ENCODE assay signal across 9 cellular contexts in genomic region chr9:14768561-14769234, GRCh38. TPM values are rescaled to one million over a fixed set of nuclear protein-coding genes. Genes with fewer than 3 reads are reported as not detected.
DNase-seq lines count a peak whose midpoint lies in the region; ATAC-seq, FAIRE-seq and TF ChIP-seq lines count a peak whose summit lies in the region.
"Had no signal": no experiment of that assay in that cellular context is flagged by ENCODE, and none has a peak within 500 bp of the region (broad histone marks: within the 10 kb centered on the region; RNA-seq: fewer than 3 reads in every experiment).

No MANE protein-coding gene starts in this region.

- POLR2A ChIA-PET in HepG2 (lab: Yijun Ruan, JAX): no interaction called here

- H4K20me1 ChIP-seq in HepG2 (ENCODE audit: insufficient read depth, low read length): no peaks in the 10 kb centered on the region

- H3K4me1 ChIP-seq in HepG2 (ENCODE audit: insufficient read depth, low read length) (no peaks in the 10 kb centered on the region), aorta (ENCODE audit: control insufficient read depth in 1 of 2, insufficient read depth in 2 of 2, low read length in 2 of 2) (no peaks in the 10 kb centered on the region)

- peak; percentile 45 for ATAC-seq in HG02678 (IDR thresholded peaks at IDR 0.05; ENCODE audit: unreplicated experiment)
- no peak; the same call in none of the 3 replicates for ATAC-seq in HepG2
- ATAC-seq in aorta (ENCODE audit: low FRiP score): peak; percentile 60
- ATAC-seq in GM21515 (IDR thresholded peaks at IDR 0.05; ENCODE audit: unreplicated experiment): no peak
- no peak for ATAC-seq in GM18502 (IDR thresholded peaks at IDR 0.05; ENCODE audit: poor library complexity, unreplicated experiment)

- H3K9me3 ChIP-seq in HepG2 (ENCODE audit: low read length) (no peaks in the 10 kb centered on the region), aorta (ENCODE audit: control insufficient read depth, low read length) (no peaks in the 10 kb centered on the region)

- CTCF ChIA-PET in HepG2 (lab: Yijun Ruan, JAX; ENCODE audit: low intra/inter-chr PET ratio, low total read pairs): interaction anchor here (0.7 to 1.5 kb wide), 3 partner anchors 152 to 326 kb away, joined by 3 to 13 read pairs (median 3); no protein-coding TSS in a partner anchor

- no peak overlapping the region for H2AFZ ChIP-seq in HepG2 (ENCODE audit: low read length)

- H3K4me3 ChIP-seq in HepG2 (replicated peaks in 1 of 3; ENCODE audit: insufficient read depth in 1 of 3, low read depth in 2 of 3, low read length in 3 of 3) (no peak overlapping the region), aorta (ENCODE audit: low read length in 2 of 2) (no peak overlapping the region)
- H3K4me3 ChIP-seq: skin epidermis had no signal

- TF ChIP-seq EP300 in HepG2 (IDR thresholded peaks at IDR 0.05; ENCODE audit: low read depth in 2 of 2, low read length in 2 of 2) (no peak), HepG2 (CRISPR knock-in tag; IDR thresholded peaks at IDR 0.05; ENCODE audit: borderline replicate concordance) (no peak)

- H3K27me3 ChIP-seq in HepG2 (ENCODE audit: control insufficient read depth in 1 of 2, insufficient read depth in 2 of 2, low read length in 2 of 2) (no peaks in the 10 kb centered on the region), aorta (ENCODE audit: control insufficient read depth in 1 of 2, insufficient read depth in 2 of 2, low read length in 1 of 2) (no peaks in the 10 kb centered on the region)

- no peak overlapping the region for H3K4me2 ChIP-seq in HepG2 (ENCODE audit: low read depth, low read length)

- H3K9ac ChIP-seq in HepG2 (ENCODE audit: insufficient read depth, low read depth, low read length): no peak overlapping the region

- H3K79me2 ChIP-seq in HepG2 (ENCODE audit: insufficient read depth, low read length): no peaks in the 10 kb centered on the region

- BruUV-seq in HepG2 (replicated peaks; lab: Mats Ljungman, UMichigan): no TSS peak

- DNase-seq in DMS53 (lab: John Stamatoyannopoulos, UW) (peak; percentile 41), NCI-H774 (lab: John Stamatoyannopoulos, UW) (peak; percentile 50), cerebellum (ENCODE audit: low spot score) (peak; percentile 53), HepG2 (ENCODE audit: low spot score) (peak; percentile 34), aorta (no peak)

- FAIRE-seq in HepG2 (lab: Jason Lieb, UNC): peak; percentile 66

- no peak overlapping the region for H3K27ac ChIP-seq in HepG2 (ENCODE audit: extremely low read length, insufficient read depth, low read length)
- H3K27ac ChIP-seq in aorta (ENCODE audit: low read depth in 1 of 2, low read length in 2 of 2): no peak overlapping the region
- H3K27ac ChIP-seq: skin epidermis had no signal

- intact Hi-C loops in HepG2 (cut with micrococcal nuclease; ENCODE audit: unreplicated experiment): loop anchor here (1.0 kb wide), 2 partner anchors 152 to 303 kb away; no protein-coding TSS in a partner anchor
- intact Hi-C loops in aorta (cut with DNase I): loop anchor here in 1 of 2 donors (10.0 kb wide), 1 partner anchor 154 kb away; no protein-coding TSS in a partner anchor

- no peak for TF ChIP-seq POLR2A in HepG2 (IDR thresholded peaks at IDR 0.05; ENCODE audit: insufficient read depth in 1 of 2, low read depth in 2 of 2, low read length in 2 of 2)

- in situ Hi-C loops in HepG2 (cut with HindIII; ENCODE audit: extremely low pct_ligation_motif_present, low pct_unique_long_range_greater_than_20kb): loop anchor here (10.0 kb wide), 1 partner anchor 304 kb away; no protein-coding TSS in a partner anchor

- no peak for TF ChIP-seq RAD21 in HepG2 (CRISPR knock-in tag; IDR thresholded peaks at IDR 0.05)

- H3K36me3 ChIP-seq in HepG2 (replicated peaks in 1 of 2; ENCODE audit: control insufficient read depth in 1 of 2, insufficient read depth in 2 of 2, low read length in 2 of 2): peaks cover 2 to 51% of the 10 kb centered on the region in 2 experiments; a peak in 4 of 5 replicates
- peaks cover 0 to 2% of the 10 kb centered on the region in 2 donors for H3K36me3 ChIP-seq in aorta (ENCODE audit: control insufficient read depth in 1 of 2, insufficient read depth in 2 of 2, low read length in 1 of 2)

- peak; percentile 51 for TF ChIP-seq CTCF in HepG2 (CRISPR knock-in tag; IDR thresholded peaks at IDR 0.05)

- 41% methylated on average over 6 of the region's 6 CpGs for WGBS in HepG2 (ENCODE audit: low lambda C conversion rate)
- 18 to 19% methylated on average over 6 of the region's 6 CpGs for WGBS in aorta, 2 donors

TF ChIP-seq in HepG2, 621 proteins besides CTCF, POLR2A, EP300 and RAD21:
- TF ChIP-seq NFRKB (IDR thresholded peaks at IDR 0.05) (no peak), PAX8 (CRISPR knock-in tag; IDR thresholded peaks at IDR 0.05; ENCODE audit: borderline replicate concordance) (no peak), RBM22 (optimal IDR thresholded peaks at IDR 0.05; ENCODE audit: low read length) (peak; percentile 31), ZNF619 (CRISPR knock-in tag; IDR thresholded peaks at IDR 0.05) (no peak), STAG1 (CRISPR knock-in tag; IDR thresholded peaks at IDR 0.05) (peak; percentile 44), SMC3 (IDR thresholded peaks at IDR 0.05; ENCODE audit: low read length) (peak; percentile 41; the same call in 1 of the 2 replicates), RFXAP (CRISPR knock-in tag; IDR thresholded peaks at IDR 0.05; ENCODE audit: borderline replicate concordance) (no peak), KMT2B (CRISPR knock-in tag; IDR thresholded peaks at IDR 0.05) (no peak), ZNF616 (CRISPR knock-in tag; IDR thresholded peaks at IDR 0.05; ENCODE audit: low read depth) (no peak), ZFP41 (CRISPR knock-in tag; IDR thresholded peaks at IDR 0.05; ENCODE audit: borderline replicate concordance) (no peak), AGO2 (optimal IDR thresholded peaks at IDR 0.05; ENCODE audit: low read depth, low read length) (peak; percentile 57), CHD4 (IDR thresholded peaks at IDR 0.05; ENCODE audit: borderline replicate concordance, low read length) (no peak)

RNA-seq across cellular contexts. Expression of gene CER1, which starts 46.2 kb away (rescaled TPM):
- total RNA-seq in cerebellum (1.2 TPM), HepG2 (2016; rRNA removed; fragmentation: Illumina TruSeq; extraction: Trizol) (not detected in 2 replicates), aorta (under 1 TPM in 1 of 2 donors, not detected in 1; 0.29 TPM)
- total RNA-seq in HepG2 (2016; cell fraction: cytosol; rRNA removed; fragmentation: Illumina TruSeq; extraction: Trizol; ENCODE audit: low read depth): not detected in 2 replicates
- total RNA-seq in HepG2 (2016; cell fraction: insoluble cytoplasmic fraction; rRNA removed; fragmentation: Illumina TruSeq; extraction: Trizol): 0.11 TPM in 1 of 2 replicates, not detected in the other
- not detected in 2 replicates for total RNA-seq in HepG2 (2016; cell fraction: membrane; rRNA removed; fragmentation: Illumina TruSeq; extraction: Trizol)
- 0.31 TPM in 1 of 2 replicates, not detected in the other for total RNA-seq in HepG2 (2016; cell fraction: nucleus; rRNA removed; fragmentation: Illumina TruSeq; extraction: Trizol)
- polyA plus RNA-seq in HepG2 (2011; rRNA removed) (0.17 and 0.18 TPM in 2 replicates), aorta (not detected)
- polyA plus RNA-seq in HepG2 (2011; cell fraction: cytosol; rRNA removed): not detected in 2 replicates
- polyA plus RNA-seq in HepG2 (2011; cell fraction: nucleus; rRNA removed): 0.40 and 0.64 TPM in 2 replicates
- not detected in 2 replicates for polyA plus RNA-seq in HepG2 (2012)
- polyA plus RNA-seq in HepG2 (2016; cell fraction: cytosol; fragmentation: Illumina TruSeq; extraction: Trizol; ENCODE audit: low read depth): not detected in 2 replicates
- not detected in 2 replicates for polyA plus RNA-seq in HepG2 (2016; cell fraction: insoluble cytoplasmic fraction; fragmentation: Illumina TruSeq; extraction: Trizol; ENCODE audit: low read depth)
- not detected in 2 replicates for polyA plus RNA-seq in HepG2 (2016; cell fraction: membrane; fragmentation: Illumina TruSeq; extraction: Trizol; ENCODE audit: low read depth)
- polyA plus RNA-seq in HepG2 (2016; cell fraction: nucleus; fragmentation: Illumina TruSeq; extraction: Trizol; ENCODE audit: insufficient read depth, low read depth): not detected in 2 replicates
- polyA minus RNA-seq in HepG2 (2011; rRNA and poly(A)+ RNA removed; ENCODE audit: low replicate concordance): 1.3 TPM in 1 of 2 replicates, not detected in the other
- not detected in 2 replicates for polyA minus RNA-seq in HepG2 (2011; cell fraction: cytosol; rRNA and poly(A)+ RNA removed)
- 2.7 and 2.9 TPM in 2 replicates for polyA minus RNA-seq in HepG2 (2011; cell fraction: nucleus; rRNA and poly(A)+ RNA removed)

Comparison
In these comparisons a context has a peak if more than half of its experiments do, and no peak if none do; other contexts are left out.
1. DNase-seq: peak in DMS53 (single experiment), NCI-H774 (single experiment), cerebellum (single experiment) and HepG2 (single experiment); none in aorta (0 of 2).
2. ATAC-seq: peak in HG02678 (single experiment) and aorta (single experiment); none in HepG2 (single experiment), GM21515 (single experiment) and GM18502 (single experiment).